25 cellular contexts compared by ENCODE assay signal in genomic region chr19:46847528-46847927, GRCh38. TPM values are rescaled to one million over a fixed set of nuclear protein-coding genes. Genes with fewer than 3 reads are reported as not detected.
DNase-seq lines count a peak whose midpoint lies in the region; ATAC-seq and TF ChIP-seq lines count a peak whose summit lies in the region.
"Had no signal": no experiment of that assay in that cellular context is flagged by ENCODE, and none has a peak within 500 bp of the region (broad histone marks: within the 10 kb centered on the region; RNA-seq: fewer than 3 reads in every experiment).

No MANE protein-coding gene starts in this region.

- no peak overlapping the region for H2BK120ac ChIP-seq in trophoblast cell (ENCODE audit: insufficient read depth, low read length, poor library complexity)

- no peak overlapping the region for H3K27ac Mint-ChIP-seq in CD4-positive, alpha-beta T cell
- peak overlapping the region in 2 of 3 donors; percentile 35 to 92 for H3K27ac Mint-ChIP-seq in IgD-negative memory B cell
- peak overlapping the region; percentile 76 for H3K27ac Mint-ChIP-seq in endothelial cell (ENCODE audit: unreplicated experiment)
- H3K27ac Mint-ChIP-seq: activated T-helper 17 cell treated with anti-CD3 and anti-CD28 coated beads, Interleukin-2, amount 50 U/mL, for 72 hours; nephron progenitor cell; progenitor cell of endocrine pancreas had no signal

- no peak overlapping the region for H3K4me3 ChIP-seq in trophoblast cell (ENCODE audit: low read depth, low read length)
- no peak overlapping the region for H3K4me3 ChIP-seq in effector memory CD4-positive, alpha-beta T cell (ENCODE audit: insufficient read depth, low read depth, low read length, poor library complexity, severe bottlenecking)
- H3K4me3 ChIP-seq: coronary artery, thyroid gland had no signal

- TF ChIP-seq CTCF in CD4-positive, alpha-beta T cell (IDR thresholded peaks at IDR 0.05): no peak
- TF ChIP-seq CTCF in endothelial cell (IDR thresholded peaks at IDR 0.05; ENCODE audit: unreplicated experiment): no peak
- no peak for TF ChIP-seq CTCF in GM13976 (IDR thresholded peaks at IDR 0.05; ENCODE audit: borderline replicate concordance, control extremely low read depth, extremely low read depth, insufficient read depth, missing control alignments)

- no CpG with 5 or more reads among the region's 11 CpGs for WGBS in trophoblast cell (ENCODE audit: extremely low coverage, insufficient coverage, insufficient read length)

- intact Hi-C loops in CD4-positive, alpha-beta T cell (cut with DNase I, micrococcal nuclease): no loop called here

- H4K91ac ChIP-seq in trophoblast cell (ENCODE audit: low read depth, low read length): no peak overlapping the region

- H2AFZ ChIP-seq in trophoblast cell (ENCODE audit: insufficient read depth, low read length, poor library complexity): no peak overlapping the region

- no peaks in the 10 kb centered on the region for H3K9me3 Mint-ChIP-seq in CD4-positive, alpha-beta T cell
- H3K9me3 Mint-ChIP-seq in IgD-negative memory B cell (no peaks in the 10 kb centered on the region), endothelial cell (ENCODE audit: unreplicated experiment) (no peaks in the 10 kb centered on the region)
- H3K9me3 Mint-ChIP-seq: activated T-helper 17 cell treated with anti-CD3 and anti-CD28 coated beads, Interleukin-2, amount 50 U/mL, for 72 hours; CD8-positive, alpha-beta memory T cell; nephron progenitor cell had no signal

- no peak overlapping the region for H3K14ac ChIP-seq in trophoblast cell (ENCODE audit: low read length)

- H3K79me1 ChIP-seq in trophoblast cell (ENCODE audit: low read length): peaks cover 39% of the 10 kb centered on the region

- no peak overlapping the region for H3K18ac ChIP-seq in trophoblast cell (ENCODE audit: low read length)

- CTCF ChIA-PET in CD4-positive, alpha-beta T cell (lab: Charles Lee): no interaction called here

- H4K8ac ChIP-seq in trophoblast cell (ENCODE audit: low read depth, low read length): no peak overlapping the region

- H2BK5ac ChIP-seq in trophoblast cell (ENCODE audit: low read depth, low read length, poor library complexity): no peak overlapping the region

- no peak for ATAC-seq in CD4-positive, alpha-beta T cell (ENCODE audit: poor library complexity)
- ATAC-seq: activated T-helper 17 cell treated with anti-CD3 and anti-CD28 coated beads, Interleukin-2, amount 50 U/mL, for 72 hours; left cardiac atrium had no signal

- no peaks in the 10 kb centered on the region for H3K27me3 ChIP-seq in CD4-positive, alpha-beta T cell (ENCODE audit: control insufficient read depth, insufficient read depth, low read length)
- no peaks in the 10 kb centered on the region for H3K27me3 ChIP-seq in trophoblast cell (ENCODE audit: insufficient read depth, low read length)
- H3K27me3 ChIP-seq in effector memory CD4-positive, alpha-beta T cell (replicated peaks; ENCODE audit: control insufficient read depth, insufficient read depth, low read length, poor library complexity, severe bottlenecking): no peaks in the 10 kb centered on the region
- H3K27me3 ChIP-seq: thyroid gland had no signal

- no peak overlapping the region for H4K12ac ChIP-seq in trophoblast cell (ENCODE audit: low read depth, low read length)

- DNase-seq in CD4-positive, alpha-beta T cell: no peak
- DNase-seq in endothelial cell (ENCODE audit: low spot score) (no peak), trophoblast cell (no peak), iPS-NIHi11 (ENCODE audit: low spot score) (no peak), GM13976 (ENCODE audit: low spot score) (no peak)
- no peak for DNase-seq in stimulated activated CD4-positive, alpha-beta T cell treated with anti-CD3 and anti-CD28 coated beads, Interleukin-2, amount 100 ng/mL, for 24 hours
- DNase-seq in effector memory CD4-positive, alpha-beta T cell: no peak
- DNase-seq: activated CD4-positive, alpha-beta T cell treated with anti-CD3 and anti-CD28 coated beads, Interleukin-2, amount 50 U/mL, for 1 hour; CD8-positive, alpha-beta memory T cell; DMS79; glutamatergic neuron; left cardiac atrium; mesendoderm; NCI-H1092; NCI-H2029; NCI-H226; nephron progenitor cell; OCI-M1; SHP77 treated with DMSO at 0.1 percent for 48 hours; stimulated activated naive CD4-positive, alpha-beta T cell treated with Interleukin-2 at 50 U/mL for 16 hours; thyroid gland had no signal

- H2BK12ac ChIP-seq in trophoblast cell (ENCODE audit: low read length): no peak overlapping the region

- H3K4me1 ChIP-seq in trophoblast cell (ENCODE audit: control insufficient read depth in 1 of 2, insufficient read depth in 2 of 2, low read length in 2 of 2): peaks cover 38 to 40% of the 10 kb centered on the region in 2 experiments
- peaks cover 14% of the 10 kb centered on the region for H3K4me1 ChIP-seq in effector memory CD4-positive, alpha-beta T cell (ENCODE audit: control insufficient read depth, insufficient read depth, low read length, poor library complexity, severe bottlenecking)

- no peaks in the 10 kb centered on the region for H3K9me3 ChIP-seq in CD4-positive, alpha-beta T cell (ENCODE audit: control insufficient read depth, low read length)
- no peaks in the 10 kb centered on the region for H3K9me3 ChIP-seq in trophoblast cell (ENCODE audit: insufficient read depth, low read depth, low read length)
- H3K9me3 ChIP-seq in effector memory CD4-positive, alpha-beta T cell (ENCODE audit: control insufficient read depth, low read length): no peaks in the 10 kb centered on the region
- H3K9me3 ChIP-seq: thyroid gland had no signal

- no peak overlapping the region for H3K4ac ChIP-seq in trophoblast cell (ENCODE audit: low read depth, low read length)

- H3K27me3 Mint-ChIP-seq in CD4-positive, alpha-beta T cell: no peaks in the 10 kb centered on the region
- H3K27me3 Mint-ChIP-seq in IgD-negative memory B cell (no peaks in the 10 kb centered on the region), endothelial cell (ENCODE audit: unreplicated experiment) (peaks cover 16% of the 10 kb centered on the region)
- H3K27me3 Mint-ChIP-seq: activated T-helper 17 cell treated with anti-CD3 and anti-CD28 coated beads, Interleukin-2, amount 50 U/mL, for 72 hours; progenitor cell of endocrine pancreas had no signal

- in situ Hi-C loops in GM13976 (cut with MboI; ENCODE audit: low sequenced_read_pairs, unreplicated experiment): loop anchor here (10.0 kb wide), 1 partner anchor 83 kb away; no protein-coding TSS in a partner anchor

- no peak overlapping the region for H3K27ac ChIP-seq in CD4-positive, alpha-beta T cell (ENCODE audit: low read depth, low read length)
- H3K27ac ChIP-seq in trophoblast cell (ENCODE audit: low read depth, low read length): peak overlapping the region; percentile 82
- H3K27ac ChIP-seq in effector memory CD4-positive, alpha-beta T cell (ENCODE audit: insufficient read depth, low read length, poor library complexity, severe bottlenecking): no peak overlapping the region
- H3K27ac ChIP-seq: coronary artery, thyroid gland had no signal

- no peak overlapping the region for H2AK5ac ChIP-seq in trophoblast cell (ENCODE audit: low read length)

- H3K79me2 ChIP-seq in trophoblast cell (ENCODE audit: control insufficient read depth, insufficient read depth, low read length, poor library complexity): peaks cover 6% of the 10 kb centered on the region

- POLR2A ChIA-PET in CD4-positive, alpha-beta T cell (lab: Charles Lee): interaction anchor here (0.6 kb wide), 1 partner anchor 60 kb away, joined by 3 read pairs; the partner anchor contains the start of gene SLC1A5

- H3K4me3 Mint-ChIP-seq in CD4-positive, alpha-beta T cell: peak overlapping the region; percentile 67
- H3K4me3 Mint-ChIP-seq in IgD-negative memory B cell (peak overlapping the region in 3 of 4 donors; percentile 45 to 73 (median 69)), endothelial cell (ENCODE audit: unreplicated experiment) (peak overlapping the region; percentile 85)
- H3K4me3 Mint-ChIP-seq: activated T-helper 17 cell treated with anti-CD3 and anti-CD28 coated beads, Interleukin-2, amount 50 U/mL, for 72 hours; nephron progenitor cell had no signal

- H3K23ac ChIP-seq in trophoblast cell (ENCODE audit: low read length): no peak overlapping the region

- peaks cover 33% of the 10 kb centered on the region for H3K4me1 Mint-ChIP-seq in CD4-positive, alpha-beta T cell (ENCODE audit: low read depth)
- H3K4me1 Mint-ChIP-seq in IgD-negative memory B cell (peaks cover 20 to 25% (median 22%) of the 10 kb centered on the region in 3 donors), endothelial cell (ENCODE audit: unreplicated experiment) (peaks cover 38% of the 10 kb centered on the region)

- H3K36me3 ChIP-seq in trophoblast cell (ENCODE audit: control insufficient read depth in 1 of 2, insufficient read depth in 2 of 2, low read length in 2 of 2): peaks cover 15 to 22% of the 10 kb centered on the region in 2 experiments
- H3K36me3 ChIP-seq in effector memory CD4-positive, alpha-beta T cell (ENCODE audit: control insufficient read depth, insufficient read depth, low read length): peaks cover 16% of the 10 kb centered on the region

- H3K4me2 ChIP-seq in trophoblast cell (ENCODE audit: low read length): no peak overlapping the region

- H3K9ac ChIP-seq in trophoblast cell (ENCODE audit: low read length): no peak overlapping the region

- H3K36me3 Mint-ChIP-seq in CD4-positive, alpha-beta T cell (ENCODE audit: low read depth): peaks cover 38% of the 10 kb centered on the region
- H3K36me3 Mint-ChIP-seq in IgD-negative memory B cell (peaks cover 6% of the 10 kb centered on the region), endothelial cell (ENCODE audit: low read depth, unreplicated experiment) (peaks cover 34% of the 10 kb centered on the region)

RNA-seq across cellular contexts. Expression of gene AP2S1, which starts 3.1 kb away (rescaled TPM):
- 10 to 100 TPM; 24.5 to 26.9 TPM for total RNA-seq in CD4-positive, alpha-beta T cell
- polyA plus RNA-seq in IgD-negative memory B cell: 76.8 TPM
- 381 TPM for total RNA-seq in endothelial cell (ENCODE audit: unreplicated experiment)
- polyA plus RNA-seq in trophoblast cell (2013): 234 TPM in 2 replicates

RNA-seq across cellular contexts. Expression of gene ARHGAP35, which starts 13.3 kb away (rescaled TPM):
- total RNA-seq in CD4-positive, alpha-beta T cell: 10 to 100 TPM; 15.7 to 16.1 TPM
- polyA plus RNA-seq in IgD-negative memory B cell: 4.4 TPM
- total RNA-seq in endothelial cell (ENCODE audit: unreplicated experiment): 71.1 TPM
- polyA plus RNA-seq in trophoblast cell (2013): 22.3 and 23.6 TPM in 2 replicates

RNA-seq across cellular contexts. Expression of gene SLC1A5, which starts 59.1 kb away (rescaled TPM):
- 1 to 10 TPM; 7.1 TPM for total RNA-seq in CD4-positive, alpha-beta T cell
- polyA plus RNA-seq in IgD-negative memory B cell: 38.2 TPM
- total RNA-seq in endothelial cell (ENCODE audit: unreplicated experiment): 62.6 TPM
- 134 and 139 TPM in 2 replicates for polyA plus RNA-seq in trophoblast cell (2013)

Comparison
In these comparisons a context has a peak if more than half of its experiments do, and no peak if none do; other contexts are left out.
1. RNA of gene AP2S1, which starts 3.1 kb away (total RNA-seq): 381 TPM in endothelial cell (single experiment); 24.5 to 26.9 TPM in CD4-positive, alpha-beta T cell; every median in the first group is over 10 times any median in the second.
2. Peak in every context shown above with its lines, with median percentiles within 50 percentile points of each other: H3K4me3 Mint-ChIP-seq.